ENCODE assay signal across 8 cellular contexts in genomic region chr3:32934150-32934742, GRCh38. TPM values are rescaled to one million over a fixed set of nuclear protein-coding genes. Genes with fewer than 3 reads are reported as not detected.
DNase-seq lines count a peak whose midpoint lies in the region; ATAC-seq, FAIRE-seq and TF ChIP-seq lines count a peak whose summit lies in the region.

No MANE protein-coding gene starts in this region.

- ATAC-seq in activated naive CD4-positive, alpha-beta T cell treated with anti-CD3 and anti-CD28 coated beads, Interleukin-2, amount 50 U/mL, for 72 hours: no peak
- no peak for ATAC-seq in HG02852 (IDR thresholded peaks at IDR 0.05; ENCODE audit: unreplicated experiment)

- H3K27ac ChIP-seq in H1 (ENCODE audit: low read depth, low read length) (no peak overlapping the region), prostate gland (no peak overlapping the region)

- peaks cover 0 to 6% of the 10 kb centered on the region in 2 donors for H3K9me3 Mint-ChIP-seq in activated naive CD4-positive, alpha-beta T cell treated with anti-CD3 and anti-CD28 coated beads, Interleukin-2, amount 50 U/mL, for 72 hours

- H3K23ac ChIP-seq in H1 (ENCODE audit: insufficient read length): no peak overlapping the region

- H3K4me3 ChIP-seq in H1 (ENCODE audit: extremely low read depth in 1 of 4, insufficient read depth in 2 of 4, low read depth in 3 of 4, low read length in 4 of 4) (no peak overlapping the region), prostate gland (no peak overlapping the region)

- H2AFZ ChIP-seq in H1 (ENCODE audit: low read length): no peak overlapping the region

- no peak overlapping the region for H4K91ac ChIP-seq in H1 (replicated peaks; ENCODE audit: insufficient read length, low read length)

- FAIRE-seq in H1 (lab: Jason Lieb, UNC): peak; percentile 69

- H2BK15ac ChIP-seq in H1 (ENCODE audit: low read length): no peak overlapping the region

- no peaks in the 10 kb centered on the region for H4K20me1 ChIP-seq in H1 (replicated peaks in 1 of 2; ENCODE audit: control insufficient read depth in 1 of 2, insufficient read depth in 2 of 2, low read length in 2 of 2)

- H3K27me3 ChIP-seq in H1 (replicated peaks in 1 of 4; ENCODE audit: control insufficient read depth in 3 of 4, extremely low read depth in 1 of 4, insufficient read depth in 3 of 4, low read length in 3 of 4): no peaks in the 10 kb centered on the region
- H3K27me3 ChIP-seq in prostate gland (replicated peaks; ENCODE audit: insufficient read depth): no peaks in the 10 kb centered on the region

- TF ChIP-seq POLR2A in H1 (IDR thresholded peaks at IDR 0.05; ENCODE audit: control extremely low read depth in 1 of 2, low read depth in 2 of 2, low read length in 2 of 2) (no peak), prostate gland (IDR thresholded peaks at IDR 0.05) (no peak)

- intact Hi-C loops in prostate gland (cut with DNase I): loop anchor here (5.0 kb wide), 1 partner anchor 202 kb away; no protein-coding TSS in a partner anchor

- no peaks in the 10 kb centered on the region for H3K36me3 ChIP-seq in H1 (ENCODE audit: control insufficient read depth in 2 of 4, insufficient read depth in 4 of 4, low read length in 3 of 4)
- H3K36me3 ChIP-seq in prostate gland: no peaks in the 10 kb centered on the region

- peaks cover 0 to 5% of the 10 kb centered on the region in 2 experiments; a peak in 1 of 4 replicates for H3K9me3 ChIP-seq in H1 (ENCODE audit: insufficient read depth in 2 of 2, low read depth in 1 of 2, low read length in 1 of 2)
- H3K9me3 ChIP-seq in prostate gland: no peaks in the 10 kb centered on the region

- H2BK12ac ChIP-seq in H1 (ENCODE audit: low read depth, low read length): no peak overlapping the region

- H2BK120ac ChIP-seq in H1 (replicated peaks; ENCODE audit: low read depth, low read length): no peak overlapping the region

- POLR2A ChIA-PET in H1 (lab: Charles Lee; ENCODE audit: partially characterized antibody): interaction anchor here (1.0 to 1.1 kb wide), 2 partner anchors 74 to 117 kb away, joined by 3 to 4 read pairs; no protein-coding TSS in a partner anchor

- H3K4me1 ChIP-seq in H1 (replicated peaks in 1 of 4; ENCODE audit: control insufficient read depth in 3 of 4, insufficient read depth in 4 of 4, low read length in 3 of 4): no peaks in the 10 kb centered on the region
- H3K4me1 ChIP-seq in prostate gland (replicated peaks): no peaks in the 10 kb centered on the region

- WGBS in H1 (ENCODE audit: extremely low coverage in 1 of 2, insufficient coverage in 1 of 2, insufficient read length in 1 of 2, insufficient replicate concordance in 2 of 2, low coverage in 1 of 2, low lambda C conversion rate in 2 of 2, missing lambda C conversion rate in 1 of 2), 2 experiments: 82% methylated on average over 5 of the region's 5 CpGs; no CpG with 5 or more reads in 1 of the 2 experiments
- WGBS in prostate gland: 74% methylated on average over 5 of the region's 5 CpGs

- no peaks in the 10 kb centered on the region for H3K36me3 Mint-ChIP-seq in activated naive CD4-positive, alpha-beta T cell treated with anti-CD3 and anti-CD28 coated beads, Interleukin-2, amount 50 U/mL, for 72 hours

- DNase-seq in NCI-H510A treated with DMSO at 0.1 percent for 48 hours (lab: John Stamatoyannopoulos, UW) (peak; percentile 2), NCI-H510A (lab: John Stamatoyannopoulos, UW) (no peak), MV-4-11 (lab: John Stamatoyannopoulos, UW) (peak; percentile 4), H1 (ENCODE audit: low read depth in 1 of 2, low spot score in 2 of 2) (no peak), prostate gland (ENCODE audit: low spot score) (peak; percentile 11), NCI-H2196 (lab: John Stamatoyannopoulos, UW; ENCODE audit: unreplicated experiment) (no peak)
- DNase-seq in activated naive CD4-positive, alpha-beta T cell treated with anti-CD3 and anti-CD28 coated beads, Interleukin-2, amount 50 U/mL, for 72 hours (ENCODE audit: low spot score in 2 of 2): no peak

- no peak overlapping the region for H3K4me2 ChIP-seq in H1 (ENCODE audit: insufficient read depth in 1 of 2, low read depth in 2 of 2, low read length in 2 of 2)

- TF ChIP-seq RAD21 in H1 (IDR thresholded peaks at IDR 0.05 in 1 of 2, conservative IDR thresholded peaks at IDR 0.05 in 1 of 2; ENCODE audit: low read depth in 2 of 2, low read length in 2 of 2): peak; percentile 72 to 75

- no peak for TF ChIP-seq EP300 in H1 (IDR thresholded peaks at IDR 0.05; ENCODE audit: borderline replicate concordance in 1 of 2, low read depth in 2 of 2, low read length in 2 of 2)

- H3K4ac ChIP-seq in H1 (replicated peaks; ENCODE audit: insufficient read length, low read depth, low read length): no peak overlapping the region

- H3K14ac ChIP-seq in H1 (ENCODE audit: insufficient read length): no peak overlapping the region

- H2AK5ac ChIP-seq in H1 (ENCODE audit: low read depth, low read length): no peak overlapping the region

- H2BK20ac ChIP-seq in H1 (ENCODE audit: low read length): no peak overlapping the region

- no peak overlapping the region for H3K18ac ChIP-seq in H1 (ENCODE audit: extremely low read depth, low read length)

- no peaks in the 10 kb centered on the region for H3K79me2 ChIP-seq in H1 (ENCODE audit: control insufficient read depth in 1 of 2, insufficient read depth in 2 of 2, low read length in 2 of 2)

- H3K27ac Mint-ChIP-seq in activated naive CD4-positive, alpha-beta T cell treated with anti-CD3 and anti-CD28 coated beads, Interleukin-2, amount 50 U/mL, for 72 hours: peak overlapping the region in 1 of 2 donors; percentile 14

- H4K8ac ChIP-seq in H1 (ENCODE audit: extremely low read depth, insufficient read depth, low read length): no peak overlapping the region

- H3K79me1 ChIP-seq in H1 (ENCODE audit: low read depth, low read length): no peaks in the 10 kb centered on the region

- no peaks in the 10 kb centered on the region for H3K23me2 ChIP-seq in H1 (ENCODE audit: low read depth, low read length)

- no peak overlapping the region for H4K5ac ChIP-seq in H1 (ENCODE audit: insufficient read length, low read depth, low read length)

- no peak overlapping the region for H3K56ac ChIP-seq in H1 (replicated peaks; ENCODE audit: insufficient read length, low read depth, low read length)

- CTCF ChIA-PET in H1 (lab: Charles Lee; ENCODE audit: partially characterized antibody): interaction anchor here (0.7 to 2.5 kb wide), 21 partner anchors 12 to 261 kb away, joined by 3 to 10 read pairs (median 5); no protein-coding TSS in a partner anchor

- no peak overlapping the region for H2BK5ac ChIP-seq in H1 (ENCODE audit: low read depth, low read length)

- H3K9ac ChIP-seq in H1 (replicated peaks in 1 of 4; ENCODE audit: extremely low read depth in 1 of 4, low read depth in 3 of 4, low read length in 3 of 4): no peak overlapping the region

- TF ChIP-seq CTCF in H1 (IDR thresholded peaks at IDR 0.05; ENCODE audit: control extremely low read depth in 1 of 3, insufficient read depth in 1 of 3, low read depth in 1 of 3, low read length in 3 of 3) (peak; percentile 6 to 63 (median 55); a peak in 3 of 4 replicates), prostate gland (IDR thresholded peaks at IDR 0.05) (peak; percentile 17 to 73 (median 63))

TF ChIP-seq in H1, 55 proteins besides CTCF, POLR2A, EP300 and RAD21:
- TF ChIP-seq USF2 (IDR thresholded peaks at IDR 0.05; ENCODE audit: low read length): no peak
- no peak for TF ChIP-seq E2F6 (IDR thresholded peaks at IDR 0.05)
- TF ChIP-seq POU5F1 (IDR thresholded peaks at IDR 0.05; ENCODE audit: low read depth, low read length): no peak
- TF ChIP-seq KDM1A (IDR thresholded peaks at IDR 0.05; ENCODE audit: borderline replicate concordance, low read length): no peak
- TF ChIP-seq SP1 (IDR thresholded peaks at IDR 0.05; ENCODE audit: low read depth, low read length): no peak
- no peak for TF ChIP-seq GABPA (IDR thresholded peaks at IDR 0.05; ENCODE audit: borderline replicate concordance, insufficient read depth, low read length)
- TF ChIP-seq CBX5 (IDR thresholded peaks at IDR 0.05; ENCODE audit: low read depth, low read length): no peak

RNA-seq across cellular contexts. Expression of gene CCR4, which starts 17.2 kb away (rescaled TPM):
- 0.10 and 0.11 TPM in 2 replicates for total RNA-seq in H1 (2021; fragmentation: NEBNext Ultra II Directional; extraction: Animal tissue kit (Norgen Biotek cat#: 25700))
- polyA plus RNA-seq in H1 (2011; rRNA removed): 0.08 and 0.15 TPM in 2 replicates
- polyA plus RNA-seq in H1 (2011; cell fraction: cytosol; rRNA removed): 0.13 TPM
- polyA plus RNA-seq in H1 (2011; cell fraction: nucleus; rRNA removed): 0.13 TPM
- 0.07 to 0.11 TPM in 2 of 4 replicates, not detected in the others for polyA plus RNA-seq in H1 (2012, experiment 1 of 2)
- polyA plus RNA-seq in H1 (2012, experiment 2 of 2): not detected
- polyA plus RNA-seq in H1 (2013, experiment 1 of 2): 0.08 TPM
- polyA plus RNA-seq in H1 (2013, experiment 2 of 2): 0.04 TPM
- polyA minus RNA-seq in H1 (2011; rRNA and poly(A)+ RNA removed): 0.13 and 0.37 TPM in 2 replicates
- polyA minus RNA-seq in H1 (2011; cell fraction: cytosol; rRNA and poly(A)+ RNA removed): not detected
- polyA minus RNA-seq in H1 (2011; cell fraction: nucleus; rRNA and poly(A)+ RNA removed): 0.50 TPM
- total RNA-seq in prostate gland: 1 to 10 TPM in 1 of 2 donors, under 1 TPM in 1; 0.14 to 1.2 TPM
- total RNA-seq in activated naive CD4-positive, alpha-beta T cell treated with anti-CD3 and anti-CD28 coated beads, Interleukin-2, amount 50 U/mL, for 72 hours: 10 to 100 TPM; 19.0 to 38.6 TPM

Comparison
In these comparisons a context has a peak if more than half of its experiments do, and no peak if none do; other contexts are left out.
1. DNase-seq: peak in NCI-H510A treated with DMSO at 0.1 percent for 48 hours (single experiment), MV-4-11 (single experiment) and prostate gland (single experiment); none in NCI-H510A (single experiment), H1 (0 of 2), NCI-H2196 (single experiment) and activated naive CD4-positive, alpha-beta T cell treated with anti-CD3 and anti-CD28 coated beads, Interleukin-2, amount 50 U/mL, for 72 hours (0 of 2).
2. RNA of gene CCR4, which starts 17.2 kb away (total RNA-seq): 19.0 to 38.6 TPM in activated naive CD4-positive, alpha-beta T cell treated with anti-CD3 and anti-CD28 coated beads, Interleukin-2, amount 50 U/mL, for 72 hours; 0.14 to 1.2 TPM in prostate gland and 0.10 to 0.11 TPM in H1; every median in the first group is over 4 times any median in the second.